ENCODE assay signal across 9 cellular contexts in genomic region chr1:154760469-154760933, GRCh38.
DNase-seq lines count a peak whose midpoint lies in the region; ATAC-seq and TF ChIP-seq lines count a peak whose summit lies in the region.
"Had no signal": no experiment of that assay in that cellular context is flagged by ENCODE, and none has a peak within 500 bp of the region (broad histone marks: within the 10 kb centered on the region; RNA-seq: fewer than 3 reads in every experiment).

No MANE protein-coding gene starts in this region.

- H3K4me3 ChIP-seq in heart left ventricle (peak overlapping the region; percentile 13 to 58 (median 44)), sigmoid colon (peak overlapping the region in 3 of 4 donors; percentile 21 to 47 (median 37))
- H3K4me3 ChIP-seq: BLaER1 treated with 17β-estradiol and CSF1 and Interleukin-3, amounts not matched to agents 10 nM and 100 nM had no signal

- no peaks in the 10 kb centered on the region for H3K9me3 Mint-ChIP-seq in activated naive CD4-positive, alpha-beta T cell treated with anti-CD3 and anti-CD28 coated beads for 36 hours

- peak; percentile 67 for TF ChIP-seq CTCF in RWPE1 (conservative IDR thresholded peaks at IDR 0.05; ENCODE audit: low read depth)
- peak; percentile 66 to 83 (median 74) for TF ChIP-seq CTCF in heart left ventricle (IDR thresholded peaks at IDR 0.05)
- peak; percentile 23 to 74 (median 53) for TF ChIP-seq CTCF in sigmoid colon (IDR thresholded peaks at IDR 0.05)

- peak overlapping the region; percentile 75 for H3K4me3 Mint-ChIP-seq in activated naive CD4-positive, alpha-beta T cell treated with anti-CD3 and anti-CD28 coated beads for 36 hours

- ATAC-seq in heart left ventricle (peak in 3 of 4 donors; percentile 82 to 92 (median 91)), GM18520 (IDR thresholded peaks at IDR 0.05; ENCODE audit: unreplicated experiment) (no peak), GM18867 (IDR thresholded peaks at IDR 0.05; ENCODE audit: unreplicated experiment) (no peak)

- TF ChIP-seq EP300 in sigmoid colon (IDR thresholded peaks at IDR 0.05), result no peak

- no peak for TF ChIP-seq POLR2A in heart left ventricle (IDR thresholded peaks at IDR 0.05)
- no peak for TF ChIP-seq POLR2A in sigmoid colon (IDR thresholded peaks at IDR 0.05)

- no peaks in the 10 kb centered on the region for H3K27me3 Mint-ChIP-seq in activated naive CD4-positive, alpha-beta T cell treated with anti-CD3 and anti-CD28 coated beads for 36 hours (ENCODE audit: low read depth)

- H3K4me1 ChIP-seq in heart left ventricle (peaks cover 0 to 29% (median 17%) of the 10 kb centered on the region in 12 donors), sigmoid colon (peaks cover 0 to 10% (median 8%) of the 10 kb centered on the region in 4 donors)

- H3K27ac ChIP-seq in RWPE1 (no peak overlapping the region), heart left ventricle (peak overlapping the region in 1 of 12 donors; percentile 57), sigmoid colon (no peak overlapping the region)
- H3K27ac ChIP-seq: BLaER1 treated with 17β-estradiol and CSF1 and Interleukin-3, amounts not matched to agents 10 nM and 100 nM had no signal

- peak; percentile 75 for DNase-seq in NCI-H82 (lab: John Stamatoyannopoulos, UW)
- DNase-seq in NCI-H82 treated with DMSO at 0.1 percent for 48 hours (lab: John Stamatoyannopoulos, UW; ENCODE audit: unreplicated experiment), result no peak
- DNase-seq in RWPE1 (ENCODE audit: low spot score), result peak; percentile 68
- DNase-seq in activated naive CD4-positive, alpha-beta T cell treated with anti-CD3 and anti-CD28 coated beads for 36 hours, result peak; percentile 85
- DNase-seq in heart left ventricle, result peak; percentile 43 to 88 (median 58)
- DNase-seq in sigmoid colon, result peak; percentile 68

- no peaks in the 10 kb centered on the region for H3K36me3 Mint-ChIP-seq in activated naive CD4-positive, alpha-beta T cell treated with anti-CD3 and anti-CD28 coated beads for 36 hours (ENCODE audit: low read depth)

- POLR2A ChIA-PET in RWPE1 (lab: Yijun Ruan, JAX; ENCODE audit: low non-redundant PET), result no interaction called here

- H3K36me3 ChIP-seq in heart left ventricle (no peaks in the 10 kb centered on the region), sigmoid colon (no peaks in the 10 kb centered on the region)
- H3K36me3 ChIP-seq: BLaER1 treated with 17β-estradiol and CSF1 and Interleukin-3, amounts not matched to agents 10 nM and 100 nM had no signal

- CTCF ChIA-PET in RWPE1 (lab: Yijun Ruan, JAX), result interaction anchor here (0.7 to 2.2 kb wide), 6 partner anchors 10 to 282 kb away, joined by 3 to 11 read pairs (median 4); no protein-coding TSS in a partner anchor
- CTCF ChIA-PET in activated naive CD4-positive, alpha-beta T cell treated with anti-CD3 and anti-CD28 coated beads for 36 hours (lab: Charles Lee), result interaction anchor here (0.8 to 5.4 kb wide), 24 partner anchors 9 to 201 kb away, joined by 3 to 56 read pairs (median 5); no protein-coding TSS in a partner anchor

- H3K27me3 ChIP-seq in heart left ventricle (peaks cover 0 to 33% (median 0%) of the 10 kb centered on the region in 9 donors), sigmoid colon (peaks cover 0 to 20% (median 8%) of the 10 kb centered on the region in 3 donors)

- intact Hi-C loops in activated naive CD4-positive, alpha-beta T cell treated with anti-CD3 and anti-CD28 coated beads for 36 hours (cut with micrococcal nuclease), result no loop called here
- intact Hi-C loops in heart left ventricle (cut with DNase I), result loop anchor here in 5 of 10 donors (2.0 to 10.0 kb wide), 6 partner anchors 92 to 196 kb away; partner anchors contain the start of gene CHRNB2 (in 1 of the 5)
- intact Hi-C loops in sigmoid colon (cut with DNase I), result loop anchor here (2.0 to 5.0 kb wide), 3 partner anchors 93 to 278 kb away; partner anchors contain the start of gene UBE2Q1

- peaks cover 56% of the 10 kb centered on the region for H3K4me1 Mint-ChIP-seq in activated naive CD4-positive, alpha-beta T cell treated with anti-CD3 and anti-CD28 coated beads for 36 hours (ENCODE audit: low read depth)

- WGBS in heart left ventricle, 4 donors, result 5 to 23% (median 16%) methylated on average over 16 to 54 of the region's 54 CpGs
- WGBS in sigmoid colon, 2 donors, result 2 to 3% methylated on average over 54 of the region's 54 CpGs

- H3K9me3 ChIP-seq in heart left ventricle (no peaks in the 10 kb centered on the region), sigmoid colon (no peaks in the 10 kb centered on the region)

- peak overlapping the region; percentile 99 for H3K27ac Mint-ChIP-seq in activated naive CD4-positive, alpha-beta T cell treated with anti-CD3 and anti-CD28 coated beads for 36 hours

Comparison
In these comparisons a context has a peak if more than half of its experiments do, and no peak if none do; other contexts are left out.
1. ATAC-seq: peak in heart left ventricle (3 of 4); none in GM18520 (single experiment) and GM18867 (single experiment).
2. Peak in every context shown above with its lines, with median percentiles within 50 percentile points of each other: CTCF ChIP-seq.